Comparison of ENCODE assay signal across 27 cellular contexts in the genomic region with DNA sequence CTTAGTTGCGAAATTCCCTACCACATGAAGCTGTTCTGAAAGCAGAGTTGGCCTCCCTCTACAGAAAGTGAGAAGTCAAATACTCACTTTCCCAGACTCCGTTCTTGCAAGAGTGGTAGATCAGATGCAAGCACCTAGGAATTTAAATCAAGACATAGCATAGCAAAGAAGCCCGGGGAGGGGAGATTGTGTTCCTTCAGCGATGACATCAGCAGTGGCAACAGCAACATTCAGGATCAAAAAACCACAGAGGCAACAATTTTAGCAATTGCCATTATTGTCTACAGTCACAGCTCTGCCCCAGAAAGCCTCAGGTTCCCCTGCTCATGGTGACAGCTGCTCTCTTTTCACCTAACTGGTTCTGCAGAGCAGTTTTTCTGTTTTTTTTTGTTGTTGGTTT.
A peak's percentile ranks its signal among the peaks of the same experiment; 100 is the strongest.
DNase-seq lines count a peak whose midpoint lies in the region; ATAC-seq, FAIRE-seq and TF ChIP-seq lines count a peak whose summit lies in the region.
"Had no signal": no experiment of that assay in that cellular context is flagged by ENCODE, and none has a peak within 500 bp of the region (broad histone marks: within the 10 kb centered on the region; RNA-seq: fewer than 3 reads in every experiment).

No MANE protein-coding gene starts in this region.

- SMC1A ChIA-PET in GM12878 (lab: Charles Lee; ENCODE audit: uncharacterized antibody, unreplicated experiment): interaction anchor here (0.6 to 6.1 kb wide), 8 partner anchors 15 to 188 kb away, joined by 3 to 43 read pairs (median 4); no protein-coding TSS in a partner anchor

- H4K20me1 ChIP-seq in GM23338 (replicated peaks; ENCODE audit: insufficient read depth) (no peaks in the 10 kb centered on the region), GM12878 (ENCODE audit: control insufficient read depth, insufficient read depth) (no peaks in the 10 kb centered on the region)

- H3K27me3 Mint-ChIP-seq in GM23338 (ENCODE audit: insufficient read depth, low read depth, poor library complexity): no peaks in the 10 kb centered on the region
- peaks cover 0 to 2% (median 0%) of the 10 kb centered on the region in 5 donors for H3K27me3 Mint-ChIP-seq in naive thymus-derived CD8-positive, alpha-beta T cell

- ATAC-seq in GM23338: no peak
- ATAC-seq in GM12878: peak; percentile 89
- ATAC-seq in naive thymus-derived CD8-positive, alpha-beta T cell: peak; percentile 67 to 82
- ATAC-seq in GM18870 (IDR thresholded peaks at IDR 0.05; ENCODE audit: unreplicated experiment): no peak
- ATAC-seq: activated naive CD4-positive, alpha-beta T cell treated with anti-CD3 and anti-CD28 coated beads, Interleukin-2, amount 50 U/mL, for 72 hours; HCT116; mucosa of descending colon had no signal

- peaks cover 1% of the 10 kb centered on the region; the same call in 2 of the 3 replicates for H3K9me3 ChIP-seq in GM12878 (replicated peaks; ENCODE audit: control insufficient read depth, insufficient read depth, low read length)
- no peaks in the 10 kb centered on the region for H3K9me3 ChIP-seq in HAP-1
- H3K9me3 ChIP-seq in prostate gland: no peaks in the 10 kb centered on the region
- H3K9me3 ChIP-seq: mucosa of descending colon, SJSA1, upper lobe of left lung had no signal

- no peak for TF ChIP-seq RAD21 in GM12878 (IDR thresholded peaks at IDR 0.05; ENCODE audit: insufficient read depth, low read depth, low read length)

- RAD21 ChIA-PET in GM12878 (lab: Charles Lee; ENCODE audit: unreplicated experiment): interaction anchor here (1.0 to 3.4 kb wide), 7 partner anchors 9 to 1184 kb away, joined by 3 to 14 read pairs (median 3); a partner anchor contains a TSS

- no peak overlapping the region for H3K27ac Mint-ChIP-seq in GM23338
- H3K27ac Mint-ChIP-seq in naive thymus-derived CD8-positive, alpha-beta T cell: peak overlapping the region in 8 of 10 donors; percentile 15 to 83 (median 62)
- H3K27ac Mint-ChIP-seq: activated naive CD4-positive, alpha-beta T cell treated with anti-CD3 and anti-CD28 coated beads, Interleukin-2, amount 50 U/mL, for 72 hours; activated T-cell treated with anti-CD3 and anti-CD28 coated beads, Interleukin-2, amount 50 U/mL, for 72 hours had no signal

- 42% methylated on average over 4 of the region's 4 CpGs for WGBS in GM12878 (ENCODE audit: insufficient coverage, insufficient replicate concordance, low lambda C conversion rate, missing lambda C conversion rate)
- WGBS in prostate gland: 81% methylated on average over 4 of the region's 4 CpGs

- H3K27me3 ChIP-seq in GM23338 (ENCODE audit: insufficient read depth) (no peaks in the 10 kb centered on the region), GM12878 (replicated peaks in 1 of 2; ENCODE audit: control insufficient read depth in 2 of 2, insufficient read depth in 2 of 2, low read length in 1 of 2) (no peaks in the 10 kb centered on the region), HAP-1 (ENCODE audit: low read depth) (no peaks in the 10 kb centered on the region), prostate gland (replicated peaks; ENCODE audit: insufficient read depth) (no peaks in the 10 kb centered on the region)
- H3K27me3 ChIP-seq: SJSA1, upper lobe of left lung had no signal

- H3K4me1 ChIP-seq in GM23338 (ENCODE audit: insufficient read depth): no peaks in the 10 kb centered on the region
- H3K4me1 ChIP-seq in GM12878 (ENCODE audit: control insufficient read depth, insufficient read depth, low read length): no peaks in the 10 kb centered on the region
- no peaks in the 10 kb centered on the region for H3K4me1 ChIP-seq in HAP-1
- no peaks in the 10 kb centered on the region for H3K4me1 ChIP-seq in prostate gland (replicated peaks)
- H3K4me1 ChIP-seq: SJSA1, upper lobe of left lung had no signal

- intact Hi-C loops in GM12878 (cut with micrococcal nuclease; ENCODE audit: unreplicated experiment) (no loop called here), prostate gland (cut with DNase I) (no loop called here)

- DNase-seq in NCI-H2171 treated with DMSO at 0.1 percent for 48 hours (lab: John Stamatoyannopoulos, UW): peak; percentile 16
- no peak for DNase-seq in NCI-H2171 (lab: John Stamatoyannopoulos, UW)
- peak; percentile 11 for DNase-seq in GM23338 (ENCODE audit: low spot score)
- no peak for DNase-seq in GM12878 (ENCODE audit: low read depth, low spot score)
- DNase-seq in naive thymus-derived CD8-positive, alpha-beta T cell: peak in 2 of 10 donors; percentile 40 to 52
- DNase-seq in HAP-1 (ENCODE audit: low spot score in 2 of 2): no peak
- no peak for DNase-seq in prostate gland (ENCODE audit: low spot score)
- DNase-seq: activated CD4-positive, alpha-beta T cell treated with anti-CD3 and anti-CD28 coated beads for 1 hour; activated T-cell treated with anti-CD3 and anti-CD28 coated beads, Interleukin-2, amount 50 U/mL, for 72 hours; caudate nucleus; COR-L47; dermis blood vessel endothelial cell; DMS79; GF-D8; mucosa of descending colon; NCI-H1105; NCI-H2081; NCI-H510A treated with DMSO at 0.1 percent for 48 hours; posterior cingulate gyrus; upper lobe of left lung had no signal

- CTCF ChIA-PET in GM12878 (lab: Yijun Ruan, JAX): interaction anchor here (0.7 to 2.1 kb wide), 3 partner anchors 14 to 251 kb away, joined by 5 to 9 read pairs (median 8); no protein-coding TSS in a partner anchor

- no peak overlapping the region for H3K4me2 ChIP-seq in GM23338
- no peak overlapping the region for H3K4me2 ChIP-seq in GM12878 (ENCODE audit: control insufficient read depth, insufficient read depth)

- peak overlapping the region; percentile 1; the same call in 1 of the 2 replicates for H2AFZ ChIP-seq in GM23338
- H2AFZ ChIP-seq in GM12878 (ENCODE audit: control insufficient read depth, low read depth, low read length): no peak overlapping the region

- H3K4me3 ChIP-seq in GM23338: no peak overlapping the region
- H3K4me3 ChIP-seq in GM12878: no peak overlapping the region
- no peak overlapping the region for H3K4me3 ChIP-seq in HAP-1
- no peak overlapping the region for H3K4me3 ChIP-seq in prostate gland
- H3K4me3 ChIP-seq: mucosa of descending colon, SJSA1, upper lobe of left lung had no signal

- TF ChIP-seq CTCF in GM23338 (conservative IDR thresholded peaks at IDR 0.05; ENCODE audit: low read depth in 2 of 2) (no peak), GM12878 (IDR thresholded peaks at IDR 0.05 in 2 of 3, conservative IDR thresholded peaks at IDR 0.05 in 1 of 3; ENCODE audit: control insufficient read depth in 2 of 3, extremely low read depth in 1 of 3, insufficient read depth in 1 of 3, low read depth in 3 of 3, low read length in 3 of 3) (no peak), prostate gland (IDR thresholded peaks at IDR 0.05) (no peak)

- no peaks in the 10 kb centered on the region for H3K9me2 ChIP-seq in GM23338 (ENCODE audit: insufficient read depth)

- H3K9ac ChIP-seq in GM12878 (ENCODE audit: control insufficient read depth, insufficient read depth, low read length): no peak overlapping the region

- peaks cover 6% of the 10 kb centered on the region; the same call in 2 of the 3 replicates for H3K36me3 Mint-ChIP-seq in GM23338 (ENCODE audit: low read depth)
- H3K36me3 Mint-ChIP-seq in naive thymus-derived CD8-positive, alpha-beta T cell: peaks cover 0 to 12% (median 6%) of the 10 kb centered on the region in 3 donors

- H3K36me3 ChIP-seq in GM23338 (ENCODE audit: insufficient read depth) (no peaks in the 10 kb centered on the region), GM12878 (ENCODE audit: control insufficient read depth in 2 of 2, insufficient read depth in 2 of 2, low read length in 1 of 2) (no peaks in the 10 kb centered on the region), HAP-1 (replicated peaks) (no peaks in the 10 kb centered on the region), prostate gland (no peaks in the 10 kb centered on the region)
- H3K36me3 ChIP-seq: SJSA1, upper lobe of left lung had no signal

- H3K79me2 ChIP-seq in GM23338 (replicated peaks; ENCODE audit: insufficient read depth) (no peaks in the 10 kb centered on the region), GM12878 (ENCODE audit: control insufficient read depth, insufficient read depth, low read length) (no peaks in the 10 kb centered on the region)

- peak; percentile 71 for FAIRE-seq in GM12878 (lab: Jason Lieb, UNC)
- FAIRE-seq: astrocyte, keratinocyte, TTC549 had no signal

- no TSS peak for BruUV-seq in GM12878 (replicated peaks; lab: Mats Ljungman, UMichigan)

- peaks cover 10% of the 10 kb centered on the region for H3K4me1 Mint-ChIP-seq in GM23338
- H3K4me1 Mint-ChIP-seq in naive thymus-derived CD8-positive, alpha-beta T cell: peaks cover 23 to 47% (median 38%) of the 10 kb centered on the region in 4 donors

- no peak overlapping the region for H3K4me3 Mint-ChIP-seq in GM23338
- peak overlapping the region in 4 of 10 donors; percentile 3 to 29 (median 13) for H3K4me3 Mint-ChIP-seq in naive thymus-derived CD8-positive, alpha-beta T cell

- POLR2A ChIA-PET in GM12878 (lab: Charles Lee): no interaction called here
- POLR2A ChIA-PET in naive thymus-derived CD8-positive, alpha-beta T cell (lab: Charles Lee): no interaction called here

- H3K9me3 Mint-ChIP-seq in GM23338: peaks cover 8% of the 10 kb centered on the region; the same call in 2 of the 3 replicates
- peaks cover 0 to 14% (median 9%) of the 10 kb centered on the region in 9 donors for H3K9me3 Mint-ChIP-seq in naive thymus-derived CD8-positive, alpha-beta T cell

- H3F3A ChIP-seq in GM23338 (replicated peaks; ENCODE audit: low read depth): no peaks in the 10 kb centered on the region

- TF ChIP-seq POLR2A in GM12878 (IDR thresholded peaks at IDR 0.05; ENCODE audit: low read depth, low read length): no peak
- no peak for TF ChIP-seq POLR2A in prostate gland (IDR thresholded peaks at IDR 0.05)

- H3K27ac ChIP-seq in GM23338 (ENCODE audit: low read depth) (no peak overlapping the region), GM12878 (ENCODE audit: control insufficient read depth, insufficient read depth) (no peak overlapping the region), prostate gland (no peak overlapping the region)
- H3K27ac ChIP-seq: SJSA1, upper lobe of left lung had no signal

- no peak for TF ChIP-seq EP300 in GM12878 (IDR thresholded peaks at IDR 0.05; ENCODE audit: borderline replicate concordance in 1 of 2, control insufficient read depth in 1 of 2, low read depth in 2 of 2, low read length in 2 of 2)

- in situ Hi-C loops in GM12878 (cut with MboI) (no loop called here), HAP-1 (cut with MboI; ENCODE audit: low sequenced_read_pairs) (no loop called here)

TF ChIP-seq in GM23338, 12 proteins besides CTCF, POLR2A, EP300 and RAD21 (continues in another document):
- no peak for TF ChIP-seq ZNF331 (CRISPR knock-in tag; IDR thresholded peaks at IDR 0.05; ENCODE audit: low read depth)

Comparison
In these comparisons a context has a peak if more than half of its experiments do, and no peak if none do; other contexts are left out.
1. DNase-seq: peak in NCI-H2171 treated with DMSO at 0.1 percent for 48 hours (single experiment) and GM23338 (single experiment); none in NCI-H2171 (single experiment), GM12878 (single experiment), HAP-1 (0 of 2) and prostate gland (single experiment).
2. ATAC-seq: peak in GM12878 (single experiment) and naive thymus-derived CD8-positive, alpha-beta T cell (2 of 2); none in GM23338 (single experiment) and GM18870 (single experiment).